In genomic region chr11:12841946-12842630, GRCh38 we compare ENCODE assay signal across 8 cellular contexts.
A peak's percentile ranks its signal among the peaks of the same experiment; 100 is the strongest.
DNase-seq lines count a peak whose midpoint lies in the region; ATAC-seq and TF ChIP-seq lines count a peak whose summit lies in the region.

No MANE protein-coding gene starts in this region.

- H3K4me3 ChIP-seq in HUES48 (ENCODE audit: low read depth, low read length) (no peak overlapping the region), WERI-Rb-1 (ENCODE audit: low read depth, low read length) (no peak overlapping the region; the same call in 1 of the 2 replicates), Caco-2 (ENCODE audit: low read depth, low read length) (no peak overlapping the region)
- no peak overlapping the region for H3K4me3 ChIP-seq in naive thymus-derived CD4-positive, alpha-beta T cell (ENCODE audit: low read length)

- H3K9me3 Mint-ChIP-seq in Caco-2 (ENCODE audit: unreplicated experiment): no peaks in the 10 kb centered on the region
- peaks cover 0 to 4% (median 0%) of the 10 kb centered on the region in 11 donors for H3K9me3 Mint-ChIP-seq in naive thymus-derived CD4-positive, alpha-beta T cell

- peaks cover 32% of the 10 kb centered on the region for H3K4me1 Mint-ChIP-seq in Caco-2 (ENCODE audit: low read depth, unreplicated experiment)
- peaks cover 4 to 21% (median 12%) of the 10 kb centered on the region in 7 donors for H3K4me1 Mint-ChIP-seq in naive thymus-derived CD4-positive, alpha-beta T cell

- CTCF ChIA-PET in Caco-2 (lab: Charles Lee): interaction anchor here (1.2 to 1.4 kb wide), 2 partner anchors 14 to 47 kb away, joined by 3 to 4 read pairs; no protein-coding TSS in a partner anchor
- CTCF ChIA-PET in naive thymus-derived CD4-positive, alpha-beta T cell (lab: Charles Lee): no interaction called here

- H3K27me3 Mint-ChIP-seq in Caco-2 (ENCODE audit: insufficient read depth, unreplicated experiment): no peaks in the 10 kb centered on the region
- H3K27me3 Mint-ChIP-seq in naive thymus-derived CD4-positive, alpha-beta T cell: peaks cover 21 to 33% (median 23%) of the 10 kb centered on the region in 5 donors

- no peak overlapping the region for H3K9ac ChIP-seq in HUES48 (ENCODE audit: low read depth, low read length)

- no TSS peak for BruUV-seq in Caco-2 (replicated peaks; lab: Mats Ljungman, UMichigan)

- H3K27ac ChIP-seq in HUES48 (ENCODE audit: low read depth, low read length) (peak overlapping the region; percentile 78), WERI-Rb-1 (peak overlapping the region; percentile 90)
- H3K27ac ChIP-seq in naive thymus-derived CD4-positive, alpha-beta T cell (ENCODE audit: low read depth, low read length): no peak overlapping the region

- no peak for ATAC-seq in naive thymus-derived CD4-positive, alpha-beta T cell
- no peak for ATAC-seq in GM19035 (IDR thresholded peaks at IDR 0.05; ENCODE audit: unreplicated experiment)

- DNase-seq in Caki2 (ENCODE audit: low read depth) (peak; percentile 48), WERI-Rb-1 (peak; percentile 56), left kidney (ENCODE audit: low read depth, low spot score) (peak; percentile 91), Caco-2 (no peak), mucosa of gallbladder (ENCODE audit: low spot score) (no peak)
- DNase-seq in naive thymus-derived CD4-positive, alpha-beta T cell: no peak

- no peak overlapping the region for H3K27ac Mint-ChIP-seq in Caco-2 (ENCODE audit: unreplicated experiment)
- no peak overlapping the region for H3K27ac Mint-ChIP-seq in naive thymus-derived CD4-positive, alpha-beta T cell

- no peak for TF ChIP-seq CTCF in WERI-Rb-1 (IDR thresholded peaks at IDR 0.05; ENCODE audit: low read depth, low read length)
- TF ChIP-seq CTCF in Caco-2 (IDR thresholded peaks at IDR 0.05; ENCODE audit: insufficient read depth in 1 of 2, low read depth in 1 of 2, low read length in 1 of 2, severe bottlenecking in 1 of 2, unreplicated experiment in 1 of 2): no peak

- H3K4me1 ChIP-seq in HUES48 (ENCODE audit: control insufficient read depth, insufficient read depth, low read length): peaks cover 64% of the 10 kb centered on the region
- peaks cover 49% of the 10 kb centered on the region for H3K4me1 ChIP-seq in Caco-2
- no peaks in the 10 kb centered on the region for H3K4me1 ChIP-seq in naive thymus-derived CD4-positive, alpha-beta T cell (ENCODE audit: control insufficient read depth in 2 of 2, insufficient read depth in 2 of 2, low read length in 2 of 2)

- H3K4me3 Mint-ChIP-seq in Caco-2 (ENCODE audit: unreplicated experiment): no peak overlapping the region
- no peak overlapping the region for H3K4me3 Mint-ChIP-seq in naive thymus-derived CD4-positive, alpha-beta T cell

- no peaks in the 10 kb centered on the region for H3K27me3 ChIP-seq in HUES48 (ENCODE audit: control insufficient read depth, insufficient read depth, low read length)
- H3K27me3 ChIP-seq in WERI-Rb-1 (ENCODE audit: insufficient read depth, low read depth, severe bottlenecking): no peaks in the 10 kb centered on the region
- no peaks in the 10 kb centered on the region for H3K27me3 ChIP-seq in Caco-2 (replicated peaks; ENCODE audit: control insufficient read depth, insufficient read depth, low read length)
- no peaks in the 10 kb centered on the region for H3K27me3 ChIP-seq in naive thymus-derived CD4-positive, alpha-beta T cell (ENCODE audit: control insufficient read depth in 2 of 2, insufficient read depth in 2 of 2, low read length in 2 of 2)

- in situ Hi-C loops in Caki2 (cut with HindIII; ENCODE audit: low pct_unique_long_range_greater_than_20kb, low sequenced_read_pairs): no loop called here

- POLR2A ChIA-PET in Caco-2 (lab: Charles Lee): no interaction called here
- POLR2A ChIA-PET in naive thymus-derived CD4-positive, alpha-beta T cell (lab: Charles Lee): no interaction called here

- no peaks in the 10 kb centered on the region for H3K36me3 Mint-ChIP-seq in Caco-2 (ENCODE audit: insufficient read depth, unreplicated experiment)
- H3K36me3 Mint-ChIP-seq in naive thymus-derived CD4-positive, alpha-beta T cell: no peaks in the 10 kb centered on the region

- H3K36me3 ChIP-seq in HUES48 (ENCODE audit: control insufficient read depth, insufficient read depth, low read length) (no peaks in the 10 kb centered on the region), WERI-Rb-1 (no peaks in the 10 kb centered on the region), Caco-2 (ENCODE audit: control insufficient read depth, insufficient read depth, low read length) (no peaks in the 10 kb centered on the region)
- no peaks in the 10 kb centered on the region for H3K36me3 ChIP-seq in naive thymus-derived CD4-positive, alpha-beta T cell (ENCODE audit: control insufficient read depth in 2 of 3, insufficient read depth in 3 of 3, low read length in 3 of 3)

- intact Hi-C loops in Caco-2 (cut with micrococcal nuclease; ENCODE audit: unreplicated experiment): no loop called here
- intact Hi-C loops in naive thymus-derived CD4-positive, alpha-beta T cell (cut with micrococcal nuclease): no loop called here

- H3K9me3 ChIP-seq in HUES48 (ENCODE audit: control insufficient read depth, insufficient read depth, low read length) (no peaks in the 10 kb centered on the region), WERI-Rb-1 (ENCODE audit: severe bottlenecking) (no peaks in the 10 kb centered on the region), Caco-2 (no peaks in the 10 kb centered on the region)
- no peaks in the 10 kb centered on the region for H3K9me3 ChIP-seq in naive thymus-derived CD4-positive, alpha-beta T cell (ENCODE audit: control insufficient read depth in 2 of 3, low read length in 3 of 3)

Comparison
In these comparisons a context has a peak if more than half of its experiments do, and no peak if none do; other contexts are left out.
1. DNase-seq: peak in Caki2 (single experiment), WERI-Rb-1 (single experiment) and left kidney (single experiment); none in Caco-2 (0 of 2), mucosa of gallbladder (single experiment) and naive thymus-derived CD4-positive, alpha-beta T cell (0 of 9).